20 cellular contexts compared by ENCODE assay signal in genomic region chr16:89381788-89382187, GRCh38.
DNase-seq lines count a peak whose midpoint lies in the region; ATAC-seq, FAIRE-seq and TF ChIP-seq lines count a peak whose summit lies in the region.
"Had no signal": no experiment of that assay in that cellular context is flagged by ENCODE, and none has a peak within 500 bp of the region (broad histone marks: within the 10 kb centered on the region; RNA-seq: fewer than 3 reads in every experiment).

No MANE protein-coding gene starts in this region.

- TF ChIP-seq CTCF in GM10266 (IDR thresholded peaks at IDR 0.05; ENCODE audit: control insufficient read depth, insufficient read depth, low read depth, missing control alignments) (no peak), brain microvascular endothelial cell (IDR thresholded peaks at IDR 0.05; ENCODE audit: low read depth, low read length, missing control alignments) (no peak)

- no peaks in the 10 kb centered on the region for H3K27me3 Mint-ChIP-seq in activated CD4-positive, alpha-beta T cell treated with anti-CD3 and anti-CD28 coated beads for 36 hours
- no peaks in the 10 kb centered on the region for H3K27me3 Mint-ChIP-seq in activated naive CD8-positive, alpha-beta T cell treated with anti-CD3 and anti-CD28 coated beads for 36 hours
- no peaks in the 10 kb centered on the region for H3K27me3 Mint-ChIP-seq in naive thymus-derived CD4-positive, alpha-beta T cell

- 0 out of 2 replicates have a peak, but pooled peaks have one; percentile 24 for TF ChIP-seq POLR2A in GM12891 (IDR thresholded peaks at IDR 0.05; ENCODE audit: low read depth, low read length)

- H3K36me3 ChIP-seq in naive thymus-derived CD4-positive, alpha-beta T cell (ENCODE audit: control insufficient read depth in 2 of 3, insufficient read depth in 3 of 3, low read length in 3 of 3): no peaks in the 10 kb centered on the region
- no peaks in the 10 kb centered on the region for H3K36me3 ChIP-seq in brain microvascular endothelial cell (replicated peaks)
- H3K36me3 ChIP-seq: tibial artery had no signal

- ATAC-seq in activated CD4-positive, alpha-beta T cell treated with anti-CD3 and anti-CD28 coated beads for 36 hours: no peak
- ATAC-seq in naive thymus-derived CD4-positive, alpha-beta T cell: no peak

- in situ Hi-C loops in brain microvascular endothelial cell (cut with HindIII; ENCODE audit: low pct_ligation_motif_present, low sequenced_read_pairs): no loop called here

- H3K27me3 ChIP-seq in naive thymus-derived CD4-positive, alpha-beta T cell (ENCODE audit: control insufficient read depth in 2 of 2, insufficient read depth in 2 of 2, low read length in 2 of 2): no peaks in the 10 kb centered on the region
- H3K27me3 ChIP-seq in brain microvascular endothelial cell (replicated peaks): no peaks in the 10 kb centered on the region
- H3K27me3 ChIP-seq: tibial artery had no signal

- no peak overlapping the region for H3K4me3 ChIP-seq in naive thymus-derived CD4-positive, alpha-beta T cell (ENCODE audit: low read length)
- H3K4me3 ChIP-seq in brain microvascular endothelial cell (ENCODE audit: low read depth, low read length): no peak overlapping the region
- H3K4me3 ChIP-seq: SK-N-MC, tibial artery had no signal

- H3K36me3 Mint-ChIP-seq in activated CD4-positive, alpha-beta T cell treated with anti-CD3 and anti-CD28 coated beads for 36 hours (ENCODE audit: low read depth): peaks cover 28% of the 10 kb centered on the region
- H3K36me3 Mint-ChIP-seq in activated naive CD8-positive, alpha-beta T cell treated with anti-CD3 and anti-CD28 coated beads for 36 hours: peaks cover 28% of the 10 kb centered on the region
- H3K36me3 Mint-ChIP-seq in naive thymus-derived CD4-positive, alpha-beta T cell: peaks cover 0 to 10% (median 6%) of the 10 kb centered on the region in 5 donors

- H3K4me1 ChIP-seq in naive thymus-derived CD4-positive, alpha-beta T cell (ENCODE audit: control insufficient read depth in 2 of 2, insufficient read depth in 2 of 2, low read length in 2 of 2): peaks cover 43 to 51% of the 10 kb centered on the region in 2 donors

- intact Hi-C loops in activated CD4-positive, alpha-beta T cell treated with anti-CD3 and anti-CD28 coated beads for 36 hours (cut with DNase I, micrococcal nuclease): loop anchor here in 1 of 2 experiments (2.0 kb wide), 1 partner anchor 73 kb away; no protein-coding TSS in a partner anchor
- intact Hi-C loops in naive thymus-derived CD4-positive, alpha-beta T cell (cut with micrococcal nuclease): loop anchor here in 1 of 2 donors (2.0 kb wide), 1 partner anchor 19 kb away; no protein-coding TSS in a partner anchor

- H3K4me1 Mint-ChIP-seq in activated CD4-positive, alpha-beta T cell treated with anti-CD3 and anti-CD28 coated beads for 36 hours: peaks cover 91% of the 10 kb centered on the region
- peaks cover 86% of the 10 kb centered on the region for H3K4me1 Mint-ChIP-seq in activated naive CD8-positive, alpha-beta T cell treated with anti-CD3 and anti-CD28 coated beads for 36 hours
- peaks cover 67 to 98% (median 89%) of the 10 kb centered on the region in 7 donors for H3K4me1 Mint-ChIP-seq in naive thymus-derived CD4-positive, alpha-beta T cell

- FAIRE-seq in GM12891 (lab: Jason Lieb, UNC): no peak
- FAIRE-seq: endometrium, H1, HTR-8/SVneo had no signal

- no peak overlapping the region for H3K27ac ChIP-seq in naive thymus-derived CD4-positive, alpha-beta T cell (ENCODE audit: low read depth, low read length)
- H3K27ac ChIP-seq in brain microvascular endothelial cell: no peak overlapping the region
- H3K27ac ChIP-seq: SK-N-MC, tibial artery had no signal

- DNase-seq in activated CD4-positive, alpha-beta T cell treated with anti-CD3 and anti-CD28 coated beads for 36 hours: no peak
- DNase-seq in activated CD4-positive, alpha-beta T cell treated with anti-CD3 and anti-CD28 coated beads, Interleukin-2, amount 50 U/mL, for 4 hours: no peak
- DNase-seq in GM12891 (ENCODE audit: insufficient read length, low spot score): no peak
- DNase-seq in activated naive CD8-positive, alpha-beta T cell treated with anti-CD3 and anti-CD28 coated beads for 36 hours: no peak
- no peak for DNase-seq in naive thymus-derived CD4-positive, alpha-beta T cell
- no peak for DNase-seq in GM10266 (ENCODE audit: extremely low spot score)
- DNase-seq in brain microvascular endothelial cell: no peak
- DNase-seq in germinal center (ENCODE audit: low spot score): no peak
- DNase-seq: 8988T, C1 segment of cervical spinal cord, mammary epithelial cell, MM.1S, NCI-H2029 treated with DMSO at 0.1 percent for 48 hours, NCI-H510A treated with DMSO at 0.1 percent for 48 hours, nucleus accumbens, tibial artery had no signal

- no peak overlapping the region for H3K4me3 Mint-ChIP-seq in activated CD4-positive, alpha-beta T cell treated with anti-CD3 and anti-CD28 coated beads for 36 hours
- no peak overlapping the region for H3K4me3 Mint-ChIP-seq in activated naive CD8-positive, alpha-beta T cell treated with anti-CD3 and anti-CD28 coated beads for 36 hours
- peak overlapping the region in 7 of 10 donors; percentile 34 to 90 (median 50) for H3K4me3 Mint-ChIP-seq in naive thymus-derived CD4-positive, alpha-beta T cell

- peak overlapping the region; percentile 68 for H3K27ac Mint-ChIP-seq in activated CD4-positive, alpha-beta T cell treated with anti-CD3 and anti-CD28 coated beads for 36 hours
- H3K27ac Mint-ChIP-seq in activated naive CD8-positive, alpha-beta T cell treated with anti-CD3 and anti-CD28 coated beads for 36 hours: peak overlapping the region; percentile 39
- H3K27ac Mint-ChIP-seq in naive thymus-derived CD4-positive, alpha-beta T cell: peak overlapping the region in 8 of 9 donors; percentile 24 to 76 (median 59)

- no peaks in the 10 kb centered on the region for H3K9me3 Mint-ChIP-seq in activated CD4-positive, alpha-beta T cell treated with anti-CD3 and anti-CD28 coated beads for 36 hours (ENCODE audit: low read depth)
- peaks cover 3% of the 10 kb centered on the region for H3K9me3 Mint-ChIP-seq in activated naive CD8-positive, alpha-beta T cell treated with anti-CD3 and anti-CD28 coated beads for 36 hours
- H3K9me3 Mint-ChIP-seq in naive thymus-derived CD4-positive, alpha-beta T cell: peaks cover 0 to 5% (median 0%) of the 10 kb centered on the region in 11 donors

- no peaks in the 10 kb centered on the region for H3K9me3 ChIP-seq in naive thymus-derived CD4-positive, alpha-beta T cell (ENCODE audit: control insufficient read depth in 2 of 3, low read length in 3 of 3)
- H3K9me3 ChIP-seq: tibial artery had no signal

- POLR2A ChIA-PET in activated CD4-positive, alpha-beta T cell treated with anti-CD3 and anti-CD28 coated beads for 36 hours (lab: Charles Lee): no interaction called here
- POLR2A ChIA-PET in naive thymus-derived CD4-positive, alpha-beta T cell (lab: Charles Lee): no interaction called here

- CTCF ChIA-PET in activated CD4-positive, alpha-beta T cell treated with anti-CD3 and anti-CD28 coated beads for 36 hours (lab: Charles Lee): no interaction called here
- CTCF ChIA-PET in naive thymus-derived CD4-positive, alpha-beta T cell (lab: Charles Lee): no interaction called here

TF ChIP-seq in GM12891, 5 proteins besides CTCF, POLR2A, EP300 and RAD21:
- TF ChIP-seq POU2F2 (IDR thresholded peaks at IDR 0.05; ENCODE audit: low read depth, low read length): no peak
- no peak for TF ChIP-seq TAF1 (IDR thresholded peaks at IDR 0.05; ENCODE audit: low read depth, low read length)
- TF ChIP-seq POLR2AphosphoS5 (IDR thresholded peaks at IDR 0.05; ENCODE audit: low read depth, low read length): no peak
- no peak for TF ChIP-seq SPI1 (IDR thresholded peaks at IDR 0.05; ENCODE audit: low read depth, low read length)
- TF ChIP-seq PAX5 (IDR thresholded peaks at IDR 0.05; ENCODE audit: insufficient read depth, low read length, severe bottlenecking): no peak

Comparison
In these comparisons a context has a peak if more than half of its experiments do, and no peak if none do; other contexts are left out.
1. H3K4me3 Mint-ChIP-seq: peak in naive thymus-derived CD4-positive, alpha-beta T cell (7 of 10); none in activated CD4-positive, alpha-beta T cell treated with anti-CD3 and anti-CD28 coated beads for 36 hours (single experiment) and activated naive CD8-positive, alpha-beta T cell treated with anti-CD3 and anti-CD28 coated beads for 36 hours (single experiment).
2. Peak in every context shown above with its lines, with median percentiles within 50 percentile points of each other: H3K27ac Mint-ChIP-seq.